Comparison of ENCODE assay signal across 1 cellular context in the genomic region with DNA sequence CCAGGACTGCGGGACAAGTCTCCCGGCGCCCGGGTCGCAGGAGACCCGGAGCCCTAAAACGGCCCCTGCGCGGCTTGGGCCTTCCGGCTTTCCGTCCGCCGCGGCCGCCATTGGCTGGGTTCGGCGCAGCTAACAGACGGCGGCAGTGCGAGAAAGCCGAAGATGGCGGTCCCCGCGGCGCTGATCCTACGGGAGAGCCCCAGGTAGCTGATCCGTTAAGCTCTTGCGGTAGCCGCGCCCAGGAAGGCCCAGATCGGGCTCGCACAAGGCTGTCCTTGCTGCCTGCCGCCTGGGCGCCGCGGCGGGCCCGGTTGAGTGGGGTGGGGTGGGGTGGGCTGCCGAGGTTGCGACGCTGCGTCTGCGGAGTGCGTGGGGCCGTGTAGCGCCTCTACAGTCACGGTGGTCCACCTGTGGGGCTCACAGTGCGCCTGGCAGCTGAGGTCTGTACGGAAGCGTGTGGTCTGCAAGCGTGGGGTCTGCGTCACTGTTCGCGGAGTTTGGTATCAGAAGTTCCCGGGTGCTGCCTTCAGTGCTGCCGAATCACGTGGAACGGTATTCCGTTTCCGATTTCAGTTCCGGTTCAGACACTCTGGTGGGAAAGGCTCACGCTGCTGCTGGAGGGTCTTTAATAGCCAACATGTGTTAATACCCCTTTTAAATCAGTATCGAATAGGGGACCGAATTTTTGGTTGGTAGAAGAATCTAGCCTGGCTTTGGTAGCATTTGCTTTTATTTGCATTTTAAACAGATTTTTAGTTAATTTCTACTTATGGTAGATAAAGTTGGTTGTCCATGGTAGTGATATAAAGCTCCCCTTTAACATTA.
TF ChIP-seq lines count a peak whose summit lies in the region.

TSS of gene COMMD10 (plus strand) at position 135 of the 825 bp plus-strand sequence.

TF ChIP-seq in HepG2, 621 proteins besides CTCF, POLR2A, EP300 and RAD21 (continued from another document and continues in another):
- TF ChIP-seq, protein P1, sequence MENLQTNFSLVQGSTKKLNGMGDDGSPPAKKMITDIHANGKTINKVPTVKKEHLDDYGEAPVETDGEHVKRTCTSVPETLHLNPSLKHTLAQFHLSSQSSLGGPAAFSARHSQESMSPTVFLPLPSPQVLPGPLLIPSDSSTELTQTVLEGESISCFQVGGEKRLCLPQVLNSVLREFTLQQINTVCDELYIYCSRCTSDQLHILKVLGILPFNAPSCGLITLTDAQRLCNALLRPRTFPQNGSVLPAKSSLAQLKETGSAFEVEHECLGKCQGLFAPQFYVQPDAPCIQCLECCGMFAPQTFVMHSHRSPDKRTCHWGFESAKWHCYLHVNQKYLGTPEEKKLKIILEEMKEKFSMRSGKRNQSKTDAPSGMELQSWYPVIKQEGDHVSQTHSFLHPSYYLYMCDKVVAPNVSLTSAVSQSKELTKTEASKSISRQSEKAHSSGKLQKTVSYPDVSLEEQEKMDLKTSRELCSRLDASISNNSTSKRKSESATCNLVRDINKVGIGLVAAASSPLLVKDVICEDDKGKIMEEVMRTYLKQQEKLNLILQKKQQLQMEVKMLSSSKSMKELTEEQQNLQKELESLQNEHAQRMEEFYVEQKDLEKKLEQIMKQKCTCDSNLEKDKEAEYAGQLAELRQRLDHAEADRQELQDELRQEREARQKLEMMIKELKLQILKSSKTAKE (CRISPR knock-in tag; IDR thresholded peaks at IDR 0.05; ENCODE audit: borderline replicate concordance), result no peak; the same call in 1 of the 2 replicates
- TF ChIP-seq, protein P2, sequence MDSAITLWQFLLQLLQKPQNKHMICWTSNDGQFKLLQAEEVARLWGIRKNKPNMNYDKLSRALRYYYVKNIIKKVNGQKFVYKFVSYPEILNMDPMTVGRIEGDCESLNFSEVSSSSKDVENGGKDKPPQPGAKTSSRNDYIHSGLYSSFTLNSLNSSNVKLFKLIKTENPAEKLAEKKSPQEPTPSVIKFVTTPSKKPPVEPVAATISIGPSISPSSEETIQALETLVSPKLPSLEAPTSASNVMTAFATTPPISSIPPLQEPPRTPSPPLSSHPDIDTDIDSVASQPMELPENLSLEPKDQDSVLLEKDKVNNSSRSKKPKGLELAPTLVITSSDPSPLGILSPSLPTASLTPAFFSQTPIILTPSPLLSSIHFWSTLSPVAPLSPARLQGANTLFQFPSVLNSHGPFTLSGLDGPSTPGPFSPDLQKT (CRISPR knock-in tag; IDR thresholded peaks at IDR 0.05; ENCODE audit: borderline replicate concordance), result no peak
- TF ChIP-seq, protein P3, sequence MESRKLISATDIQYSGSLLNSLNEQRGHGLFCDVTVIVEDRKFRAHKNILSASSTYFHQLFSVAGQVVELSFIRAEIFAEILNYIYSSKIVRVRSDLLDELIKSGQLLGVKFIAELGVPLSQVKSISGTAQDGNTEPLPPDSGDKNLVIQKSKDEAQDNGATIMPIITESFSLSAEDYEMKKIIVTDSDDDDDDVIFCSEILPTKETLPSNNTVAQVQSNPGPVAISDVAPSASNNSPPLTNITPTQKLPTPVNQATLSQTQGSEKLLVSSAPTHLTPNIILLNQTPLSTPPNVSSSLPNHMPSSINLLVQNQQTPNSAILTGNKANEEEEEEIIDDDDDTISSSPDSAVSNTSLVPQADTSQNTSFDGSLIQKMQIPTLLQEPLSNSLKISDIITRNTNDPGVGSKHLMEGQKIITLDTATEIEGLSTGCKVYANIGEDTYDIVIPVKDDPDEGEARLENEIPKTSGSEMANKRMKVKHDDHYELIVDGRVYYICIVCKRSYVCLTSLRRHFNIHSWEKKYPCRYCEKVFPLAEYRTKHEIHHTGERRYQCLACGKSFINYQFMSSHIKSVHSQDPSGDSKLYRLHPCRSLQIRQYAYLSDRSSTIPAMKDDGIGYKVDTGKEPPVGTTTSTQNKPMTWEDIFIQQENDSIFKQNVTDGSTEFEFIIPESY (CRISPR knock-in tag; IDR thresholded peaks at IDR 0.05), result no peak; the same call in 1 of the 2 replicates
- TF ChIP-seq CBX5 (CRISPR knock-in tag; IDR thresholded peaks at IDR 0.05; ENCODE audit: borderline replicate concordance), result no peak
- no peak for TF ChIP-seq SP140L (CRISPR knock-in tag; IDR thresholded peaks at IDR 0.05; ENCODE audit: borderline replicate concordance)
- peak; percentile 53 for TF ChIP-seq CREM (IDR thresholded peaks at IDR 0.05)
- no peak for TF ChIP-seq CREM (CRISPR knock-in tag; IDR thresholded peaks at IDR 0.05)
- TF ChIP-seq ZNF629 (CRISPR knock-in tag; conservative IDR thresholded peaks at IDR 0.05), result no peak
- TF ChIP-seq HHEX (CRISPR knock-in tag; IDR thresholded peaks at IDR 0.05), result no peak
- no peak for TF ChIP-seq ZFP37 (CRISPR knock-in tag; IDR thresholded peaks at IDR 0.05; ENCODE audit: borderline replicate concordance)
- peak; percentile 92 for TF ChIP-seq KDM2A (CRISPR knock-in tag; IDR thresholded peaks at IDR 0.05; ENCODE audit: borderline replicate concordance, low read depth)
- peak; percentile 80 for TF ChIP-seq SAP130 (CRISPR knock-in tag; IDR thresholded peaks at IDR 0.05; ENCODE audit: low read depth)
- 0 out of 2 replicates have a peak, but pooled peaks have one; percentile 55 for TF ChIP-seq ZNF280D (CRISPR knock-in tag; IDR thresholded peaks at IDR 0.05)
- TF ChIP-seq, protein P4, sequence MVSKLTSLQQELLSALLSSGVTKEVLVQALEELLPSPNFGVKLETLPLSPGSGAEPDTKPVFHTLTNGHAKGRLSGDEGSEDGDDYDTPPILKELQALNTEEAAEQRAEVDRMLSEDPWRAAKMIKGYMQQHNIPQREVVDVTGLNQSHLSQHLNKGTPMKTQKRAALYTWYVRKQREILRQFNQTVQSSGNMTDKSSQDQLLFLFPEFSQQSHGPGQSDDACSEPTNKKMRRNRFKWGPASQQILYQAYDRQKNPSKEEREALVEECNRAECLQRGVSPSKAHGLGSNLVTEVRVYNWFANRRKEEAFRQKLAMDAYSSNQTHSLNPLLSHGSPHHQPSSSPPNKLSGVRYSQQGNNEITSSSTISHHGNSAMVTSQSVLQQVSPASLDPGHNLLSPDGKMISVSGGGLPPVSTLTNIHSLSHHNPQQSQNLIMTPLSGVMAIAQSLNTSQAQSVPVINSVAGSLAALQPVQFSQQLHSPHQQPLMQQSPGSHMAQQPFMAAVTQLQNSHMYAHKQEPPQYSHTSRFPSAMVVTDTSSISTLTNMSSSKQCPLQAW (CRISPR knock-in tag; IDR thresholded peaks at IDR 0.05), result no peak
- no peak for TF ChIP-seq FOXA1 (IDR thresholded peaks at IDR 0.05)
- TF ChIP-seq FOXA1 (CRISPR knock-in tag; IDR thresholded peaks at IDR 0.05), result 0 out of 2 replicates have a peak, but pooled peaks have one; percentile 10
- TF ChIP-seq TEAD3 (CRISPR knock-in tag; optimal IDR thresholded peaks at IDR 0.05; ENCODE audit: borderline replicate concordance), result peak; percentile 53
- peak; percentile 87; the same call in 1 of the 2 replicates for TF ChIP-seq ZSCAN31 (CRISPR knock-in tag; IDR thresholded peaks at IDR 0.05; ENCODE audit: low read depth)
- 0 out of 2 replicates have a peak, but pooled peaks have one; percentile 6 for TF ChIP-seq ZNF614 (CRISPR knock-in tag; IDR thresholded peaks at IDR 0.05; ENCODE audit: borderline replicate concordance)
- TF ChIP-seq GLI4 (CRISPR knock-in tag; IDR thresholded peaks at IDR 0.05; ENCODE audit: borderline replicate concordance), result no peak; the same call in 1 of the 2 replicates
- TF ChIP-seq ZNF749 (CRISPR knock-in tag; IDR thresholded peaks at IDR 0.05; ENCODE audit: borderline replicate concordance), result no peak
- no peak; the same call in 1 of the 2 replicates for TF ChIP-seq USF2 (IDR thresholded peaks at IDR 0.05; ENCODE audit: low read depth, low read length)
- peak; percentile 78 for TF ChIP-seq USF2 (CRISPR knock-in tag; IDR thresholded peaks at IDR 0.05; ENCODE audit: borderline replicate concordance)
- TF ChIP-seq ATRX (CRISPR knock-in tag; IDR thresholded peaks at IDR 0.05; ENCODE audit: borderline replicate concordance), result no peak
- no peak for TF ChIP-seq NCOA2 (CRISPR knock-in tag; IDR thresholded peaks at IDR 0.05)
- TF ChIP-seq ZNF337 (CRISPR knock-in tag; IDR thresholded peaks at IDR 0.05; ENCODE audit: borderline replicate concordance, low read depth), result no peak
- TF ChIP-seq, protein P5, sequence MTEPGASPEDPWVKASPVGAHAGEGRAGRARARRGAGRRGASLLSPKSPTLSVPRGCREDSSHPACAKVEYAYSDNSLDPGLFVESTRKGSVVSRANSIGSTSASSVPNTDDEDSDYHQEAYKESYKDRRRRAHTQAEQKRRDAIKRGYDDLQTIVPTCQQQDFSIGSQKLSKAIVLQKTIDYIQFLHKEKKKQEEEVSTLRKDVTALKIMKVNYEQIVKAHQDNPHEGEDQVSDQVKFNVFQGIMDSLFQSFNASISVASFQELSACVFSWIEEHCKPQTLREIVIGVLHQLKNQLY (CRISPR knock-in tag; IDR thresholded peaks at IDR 0.05), result 0 out of 2 replicates have a peak, but pooled peaks have one; percentile 46
- no peak for TF ChIP-seq ZKSCAN8 (CRISPR knock-in tag; IDR thresholded peaks at IDR 0.05; ENCODE audit: borderline replicate concordance)
- TF ChIP-seq HOXA7 (CRISPR knock-in tag; IDR thresholded peaks at IDR 0.05), result no peak
- no peak for TF ChIP-seq RERE (CRISPR knock-in tag; IDR thresholded peaks at IDR 0.05; ENCODE audit: low read depth)
- TF ChIP-seq TBX2 (CRISPR knock-in tag; IDR thresholded peaks at IDR 0.05; ENCODE audit: borderline replicate concordance), result peak; percentile 75; the same call in 1 of the 2 replicates
- TF ChIP-seq ZZZ3 (CRISPR knock-in tag; IDR thresholded peaks at IDR 0.05; ENCODE audit: borderline replicate concordance), result no peak
- TF ChIP-seq ZNF496 (CRISPR knock-in tag; IDR thresholded peaks at IDR 0.05; ENCODE audit: insufficient replicate concordance), result no peak
- TF ChIP-seq ZNF768 (CRISPR knock-in tag; IDR thresholded peaks at IDR 0.05), result peak; percentile 43; the same call in 1 of the 2 replicates
- no peak for TF ChIP-seq PRPF4 (IDR thresholded peaks at IDR 0.05; ENCODE audit: low read depth, low read length, poor library complexity, severe bottlenecking)
- no peak for TF ChIP-seq ZNF549 (CRISPR knock-in tag; IDR thresholded peaks at IDR 0.05)
- TF ChIP-seq KDM4B (CRISPR knock-in tag; IDR thresholded peaks at IDR 0.05), result no peak
